In genomic region chr10:127908106-127908957, GRCh38 we compare ENCODE assay signal across 9 cellular contexts. TPM values are rescaled to one million over a fixed set of nuclear protein-coding genes. Genes with fewer than 3 reads are reported as not detected.
DNase-seq lines count a peak whose midpoint lies in the region; ATAC-seq and TF ChIP-seq lines count a peak whose summit lies in the region.
"Had no signal": no experiment of that assay in that cellular context is flagged by ENCODE, and none has a peak within 500 bp of the region (broad histone marks: within the 10 kb centered on the region; RNA-seq: fewer than 3 reads in every experiment).

No MANE protein-coding gene starts in this region.

- TF ChIP-seq CTCF in GM23338 (conservative IDR thresholded peaks at IDR 0.05; ENCODE audit: low read depth in 2 of 2) (no peak), activated B cell treated with CpG ODN at 0.5 μM for 24 hours (IDR thresholded peaks at IDR 0.05) (no peak), hepatocyte (IDR thresholded peaks at IDR 0.05; ENCODE audit: poor library complexity) (no peak)

- H3K36me3 ChIP-seq in GM23338 (ENCODE audit: insufficient read depth) (no peaks in the 10 kb centered on the region), hepatocyte (replicated peaks; ENCODE audit: insufficient read depth, low read depth) (no peaks in the 10 kb centered on the region), skeletal muscle tissue (ENCODE audit: control insufficient read depth in 3 of 3, insufficient read depth in 3 of 3, low read length in 3 of 3) (no peaks in the 10 kb centered on the region)

- H3K36me3 Mint-ChIP-seq in GM23338 (ENCODE audit: low read depth) (no peaks in the 10 kb centered on the region), activated B cell treated with CpG ODN at 0.5 μM for 24 hours (ENCODE audit: low read depth) (no peaks in the 10 kb centered on the region)

- peaks cover 2% of the 10 kb centered on the region; the same call in 2 of the 3 replicates for H3K4me1 Mint-ChIP-seq in GM23338
- H3K4me1 Mint-ChIP-seq in activated B cell treated with CpG ODN at 0.5 μM for 24 hours, result no peaks in the 10 kb centered on the region

- H3K4me2 ChIP-seq in GM23338 (no peak overlapping the region), hepatocyte (peak overlapping the region; percentile 98)

- H3K79me2 ChIP-seq in GM23338 (replicated peaks; ENCODE audit: insufficient read depth), result no peaks in the 10 kb centered on the region
- no peaks in the 10 kb centered on the region for H3K79me2 ChIP-seq in hepatocyte

- H3F3A ChIP-seq in GM23338 (replicated peaks; ENCODE audit: low read depth), result no peaks in the 10 kb centered on the region

- DNase-seq in GM23338 (ENCODE audit: low spot score), result no peak
- DNase-seq in activated B cell treated with CpG ODN at 0.5 μM for 24 hours, result no peak
- no peak for DNase-seq in hepatocyte (ENCODE audit: low spot score)
- DNase-seq in NCI-H1694 treated with DMSO at 0.1 percent for 48 hours (lab: John Stamatoyannopoulos, UW), result no peak
- no peak for DNase-seq in activated CD8-positive, alpha-beta memory T cell treated with anti-CD3 and anti-CD28 coated beads, Interleukin-2, amount 50 U/mL, for 4 hours

- H3K4me3 ChIP-seq in GM23338, result peak overlapping the region; percentile 63; the same call in 1 of the 2 replicates
- H3K4me3 ChIP-seq in hepatocyte, result no peak overlapping the region
- peak overlapping the region; percentile 38 to 63 (median 60) for H3K4me3 ChIP-seq in skeletal muscle tissue (ENCODE audit: low read length in 3 of 3)

- CTCF ChIA-PET in activated B cell treated with CpG ODN at 0.5 μM for 24 hours (lab: Charles Lee), result interaction anchor here (0.9 to 3.1 kb wide), 2 partner anchors 104 to 161 kb away, joined by 3 to 12 read pairs; no protein-coding TSS in a partner anchor

- H4K20me1 ChIP-seq in GM23338 (replicated peaks; ENCODE audit: insufficient read depth) (no peaks in the 10 kb centered on the region), hepatocyte (ENCODE audit: insufficient read depth, poor library complexity, severe bottlenecking) (no peaks in the 10 kb centered on the region)

- H3K9me3 ChIP-seq in hepatocyte (ENCODE audit: low read depth), result no peaks in the 10 kb centered on the region
- no peaks in the 10 kb centered on the region for H3K9me3 ChIP-seq in skeletal muscle tissue (ENCODE audit: control insufficient read depth in 3 of 3, low read length in 3 of 3)

- H2AFZ ChIP-seq in GM23338 (no peak overlapping the region), hepatocyte (no peak overlapping the region)

- H3K27ac ChIP-seq in GM23338 (ENCODE audit: low read depth) (no peak overlapping the region), hepatocyte (no peak overlapping the region), skeletal muscle tissue (ENCODE audit: low read depth, low read length) (no peak overlapping the region)
- H3K27ac ChIP-seq: KMS-11 had no signal

- POLR2A ChIA-PET in activated B cell treated with CpG ODN at 0.5 μM for 24 hours (lab: Charles Lee), result interaction anchor here (0.6 kb wide), 1 partner anchor 14 kb away, joined by 3 read pairs; no protein-coding TSS in a partner anchor

- H3K4me3 Mint-ChIP-seq in GM23338 (peak overlapping the region; percentile 53), activated B cell treated with CpG ODN at 0.5 μM for 24 hours (peak overlapping the region; percentile 29)

- no peak for ATAC-seq in GM23338
- no peak for ATAC-seq in activated B cell treated with CpG ODN at 0.5 μM for 24 hours (ENCODE audit: low read depth)
- no peak for ATAC-seq in HG03432 (IDR thresholded peaks at IDR 0.05; ENCODE audit: unreplicated experiment)
- no peak for ATAC-seq in GM18868 (IDR thresholded peaks at IDR 0.05; ENCODE audit: unreplicated experiment)

- H3K27me3 ChIP-seq in GM23338 (ENCODE audit: insufficient read depth), result peaks cover 9% of the 10 kb centered on the region
- no peaks in the 10 kb centered on the region for H3K27me3 ChIP-seq in hepatocyte
- H3K27me3 ChIP-seq in skeletal muscle tissue (ENCODE audit: control insufficient read depth in 3 of 3, insufficient read depth in 3 of 3, low read length in 3 of 3), result peaks cover 4 to 11% (median 6%) of the 10 kb centered on the region in 3 donors

- no peaks in the 10 kb centered on the region for H3K4me1 ChIP-seq in GM23338 (ENCODE audit: insufficient read depth)
- peaks cover 5% of the 10 kb centered on the region for H3K4me1 ChIP-seq in hepatocyte (ENCODE audit: insufficient read depth)
- H3K4me1 ChIP-seq in skeletal muscle tissue (ENCODE audit: control insufficient read depth in 3 of 3, insufficient read depth in 3 of 3, low read length in 3 of 3), result peaks cover 17 to 22% (median 22%) of the 10 kb centered on the region in 3 donors

- no peaks in the 10 kb centered on the region; the same call in 2 of the 3 replicates for H3K9me3 Mint-ChIP-seq in GM23338
- no peaks in the 10 kb centered on the region for H3K9me3 Mint-ChIP-seq in activated B cell treated with CpG ODN at 0.5 μM for 24 hours

- H3K9me2 ChIP-seq in GM23338 (ENCODE audit: insufficient read depth) (no peaks in the 10 kb centered on the region), hepatocyte (replicated peaks; ENCODE audit: insufficient read depth) (no peaks in the 10 kb centered on the region)

- WGBS in hepatocyte (ENCODE audit: low lambda C conversion rate, missing lambda C conversion rate), result 82% methylated on average over 13 of the region's 13 CpGs

- peaks cover 17% of the 10 kb centered on the region for H3K27me3 Mint-ChIP-seq in GM23338 (ENCODE audit: insufficient read depth, low read depth, poor library complexity)
- peaks cover 45% of the 10 kb centered on the region for H3K27me3 Mint-ChIP-seq in activated B cell treated with CpG ODN at 0.5 μM for 24 hours

- no peak overlapping the region for H3K9ac ChIP-seq in skeletal muscle tissue (ENCODE audit: low read depth in 1 of 3, low read length in 3 of 3)
- H3K9ac ChIP-seq: KMS-11 had no signal

- intact Hi-C loops in activated B cell treated with CpG ODN at 0.5 μM for 24 hours (cut with micrococcal nuclease), result no loop called here

- no peak overlapping the region for H3K27ac Mint-ChIP-seq in GM23338
- H3K27ac Mint-ChIP-seq in activated B cell treated with CpG ODN at 0.5 μM for 24 hours, result no peak overlapping the region

RNA-seq across cellular contexts. Expression of gene PTPRE, which starts 1.4 kb away (rescaled TPM):
- total RNA-seq in GM23338 (2014; rRNA removed; shearing (Covaris generic)), result 0.42 and 0.54 TPM in 2 replicates
- polyA plus RNA-seq in GM23338 (2016; fragmentation: Nextera tagmentation; extraction: Ambion mirVana) (0.34 and 3.0 TPM in 2 replicates), hepatocyte (3.2 and 5.0 TPM in 2 replicates)
- total RNA-seq in activated B cell treated with CpG ODN at 0.5 μM for 24 hours (28.2 and 36.8 TPM in 2 replicates), hepatocyte (4.1 and 10.1 TPM in 2 replicates), skeletal muscle tissue (7.8 TPM)

RNA-seq across cellular contexts. Expression of gene CLRN3, which starts 15.6 kb away (rescaled TPM):
- total RNA-seq in GM23338 (2014; rRNA removed; shearing (Covaris generic)), result not detected in 2 replicates
- polyA plus RNA-seq in GM23338 (2016; fragmentation: Nextera tagmentation; extraction: Ambion mirVana) (not detected in 2 replicates), hepatocyte (13.5 and 21.5 TPM in 2 replicates)
- total RNA-seq in activated B cell treated with CpG ODN at 0.5 μM for 24 hours (not detected in 2 replicates), hepatocyte (49.0 and 52.8 TPM in 2 replicates), skeletal muscle tissue (0.52 TPM)

Comparison
In these comparisons a context has a peak if more than half of its experiments do, and no peak if none do; other contexts are left out.
1. RNA of gene CLRN3, which starts 15.6 kb away (total RNA-seq): 49.0 to 52.8 TPM in hepatocyte; 0.52 TPM in skeletal muscle tissue (single experiment), not detected in GM23338 and not detected in activated B cell treated with CpG ODN at 0.5 μM for 24 hours; every median in the first group is over 10 times any median in the second.